ENCODE assay signal across 8 cellular contexts in the genomic region with DNA sequence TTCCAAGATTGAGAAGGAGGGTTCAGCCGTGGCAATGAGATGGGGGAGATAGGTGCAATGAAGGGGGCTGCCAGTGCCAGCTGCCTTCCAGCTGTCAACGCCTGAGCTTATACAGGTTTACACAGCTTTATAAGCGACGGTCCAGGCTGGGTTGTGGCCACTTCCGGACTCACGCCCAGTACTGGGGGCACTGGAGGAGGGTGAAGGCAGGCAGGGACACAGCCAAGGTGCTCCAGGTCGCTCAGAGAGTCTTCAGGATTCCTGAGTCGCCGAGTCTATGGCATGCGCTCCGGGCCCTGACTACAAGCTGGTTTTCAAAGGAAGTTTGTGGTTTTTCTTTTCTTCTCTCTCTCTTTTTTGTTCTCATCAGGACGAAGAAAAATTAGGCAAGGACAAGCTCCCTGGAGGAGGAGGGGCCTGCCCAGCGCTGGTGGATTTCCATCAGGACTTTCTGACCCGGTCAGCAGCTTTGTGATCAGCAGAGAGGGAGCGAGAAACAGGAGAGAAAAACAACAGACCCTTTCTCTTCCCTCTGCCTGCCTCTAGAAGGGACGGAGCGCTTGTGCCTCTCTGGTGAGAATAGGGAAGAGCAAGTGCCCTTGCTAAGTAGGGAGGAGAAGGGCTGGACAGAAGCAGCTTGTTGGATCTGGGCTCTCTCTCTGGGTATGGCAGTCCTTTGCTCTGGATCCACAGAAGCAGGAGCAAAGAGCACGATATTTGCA. TPM values are rescaled to one million over a fixed set of nuclear protein-coding genes. Genes with fewer than 3 reads are reported as not detected.
DNase-seq lines count a peak whose midpoint lies in the region; ATAC-seq and TF ChIP-seq lines count a peak whose summit lies in the region.

A gene with protein sequence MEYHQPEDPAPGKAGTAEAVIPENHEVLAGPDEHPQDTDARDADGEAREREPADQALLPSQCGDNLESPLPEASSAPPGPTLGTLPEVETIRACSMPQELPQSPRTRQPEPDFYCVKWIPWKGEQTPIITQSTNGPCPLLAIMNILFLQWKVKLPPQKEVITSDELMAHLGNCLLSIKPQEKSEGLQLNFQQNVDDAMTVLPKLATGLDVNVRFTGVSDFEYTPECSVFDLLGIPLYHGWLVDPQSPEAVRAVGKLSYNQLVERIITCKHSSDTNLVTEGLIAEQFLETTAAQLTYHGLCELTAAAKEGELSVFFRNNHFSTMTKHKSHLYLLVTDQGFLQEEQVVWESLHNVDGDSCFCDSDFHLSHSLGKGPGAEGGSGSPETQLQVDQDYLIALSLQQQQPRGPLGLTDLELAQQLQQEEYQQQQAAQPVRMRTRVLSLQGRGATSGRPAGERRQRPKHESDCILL (minus strand): TSS at position 572 of the 722 bp plus-strand sequence. CDS start 4,285 bp downstream, outside the sequence.

- H3K27me3 Mint-ChIP-seq in activated naive CD8-positive, alpha-beta T cell treated with anti-CD3 and anti-CD28 coated beads, Interleukin-2, amount 10 ng/mL, durations not matched to agents 7 days and 5 days, result no peaks in the 10 kb centered on the region
- no peaks in the 10 kb centered on the region for H3K27me3 Mint-ChIP-seq in neural crest cell (ENCODE audit: low read depth)

- peak within 1 kb of the TSS; percentile 98 for H3K4me3 Mint-ChIP-seq in activated naive CD8-positive, alpha-beta T cell treated with anti-CD3 and anti-CD28 coated beads, Interleukin-2, amount 10 ng/mL, durations not matched to agents 7 days and 5 days
- peak within 1 kb of the TSS; percentile 95 for H3K4me3 Mint-ChIP-seq in neural crest cell

- H3K36me3 Mint-ChIP-seq in activated naive CD8-positive, alpha-beta T cell treated with anti-CD3 and anti-CD28 coated beads, Interleukin-2, amount 10 ng/mL, durations not matched to agents 7 days and 5 days, result peaks cover 3% of the 10 kb centered on the region
- H3K36me3 Mint-ChIP-seq in neural crest cell (ENCODE audit: low read depth), result no peaks in the 10 kb centered on the region

- no peak for TF ChIP-seq EP300 in Ishikawa (IDR thresholded peaks at IDR 0.05; ENCODE audit: borderline replicate concordance)

- peak within 1 kb of the TSS; percentile 96 for H3K27ac Mint-ChIP-seq in activated naive CD8-positive, alpha-beta T cell treated with anti-CD3 and anti-CD28 coated beads, Interleukin-2, amount 10 ng/mL, durations not matched to agents 7 days and 5 days
- H3K27ac Mint-ChIP-seq in neural crest cell (ENCODE audit: unreplicated experiment), result peak within 1 kb of the TSS; percentile 98

- peak; percentile 65 for DNase-seq in activated CD8-positive, alpha-beta memory T cell treated with anti-CD3 and anti-CD28 coated beads, Interleukin-2, amount 50 U/mL, for 48 hours
- no peak for DNase-seq in activated CD8-positive, alpha-beta memory T cell treated with anti-CD3 and anti-CD28 coated beads for 24 hours
- peak; percentile 93 for DNase-seq in OCI-M1 (lab: John Stamatoyannopoulos, UW)
- peak; percentile 51 for DNase-seq in activated naive CD8-positive, alpha-beta T cell treated with anti-CD3 and anti-CD28 coated beads, Interleukin-2, amount 10 ng/mL, durations not matched to agents 7 days and 5 days
- no peak for DNase-seq in glomerular endothelial cell (ENCODE audit: extremely low read depth, low read depth, low spot score)
- DNase-seq in neural crest cell (ENCODE audit: low read depth, low spot score), result peak; percentile 59

- peak; percentile 58 for TF ChIP-seq CTCF in neural crest cell (conservative IDR thresholded peaks at IDR 0.05)

- peaks cover 73% of the 10 kb centered on the region for H3K4me1 Mint-ChIP-seq in activated naive CD8-positive, alpha-beta T cell treated with anti-CD3 and anti-CD28 coated beads, Interleukin-2, amount 10 ng/mL, durations not matched to agents 7 days and 5 days
- H3K4me1 Mint-ChIP-seq in neural crest cell, result peaks cover 60% of the 10 kb centered on the region

- POLR2A ChIA-PET in activated naive CD8-positive, alpha-beta T cell treated with anti-CD3 and anti-CD28 coated beads, Interleukin-2, amount 10 ng/mL, durations not matched to agents 7 days and 5 days (lab: Charles Lee), result interaction anchor here (0.5 to 2.5 kb wide), 12 partner anchors 30 to 1120 kb away, joined by 3 to 18 read pairs (median 4); a partner anchor contains a TSS

- peak; percentile 46 for TF ChIP-seq RAD21 in Ishikawa (IDR thresholded peaks at IDR 0.05; ENCODE audit: low read depth)

- ATAC-seq in activated naive CD8-positive, alpha-beta T cell treated with anti-CD3 and anti-CD28 coated beads, Interleukin-2, amount 10 ng/mL, durations not matched to agents 7 days and 5 days (ENCODE audit: low read depth), result peak; percentile 20
- no peak for ATAC-seq in HG03469 (IDR thresholded peaks at IDR 0.05; ENCODE audit: unreplicated experiment)

- H3K9me3 Mint-ChIP-seq in activated naive CD8-positive, alpha-beta T cell treated with anti-CD3 and anti-CD28 coated beads, Interleukin-2, amount 10 ng/mL, durations not matched to agents 7 days and 5 days, result no peaks in the 10 kb centered on the region
- no peaks in the 10 kb centered on the region for H3K9me3 Mint-ChIP-seq in neural crest cell

TF ChIP-seq in Ishikawa, 13 proteins besides CTCF, POLR2A, EP300 and RAD21:
- no peak for TF ChIP-seq CREB1 (IDR thresholded peaks at IDR 0.05; ENCODE audit: low read depth)
- TF ChIP-seq ZBTB7A (IDR thresholded peaks at IDR 0.05; ENCODE audit: low read depth), result no peak
- TF ChIP-seq EGR1 (IDR thresholded peaks at IDR 0.05), result no peak
- no peak for TF ChIP-seq TAF1 (IDR thresholded peaks at IDR 0.05; ENCODE audit: low read depth)
- TF ChIP-seq CEBPB (IDR thresholded peaks at IDR 0.05), result no peak
- TF ChIP-seq YY1 (IDR thresholded peaks at IDR 0.05; ENCODE audit: low read depth), result no peak
- TF ChIP-seq, protein P1, sequence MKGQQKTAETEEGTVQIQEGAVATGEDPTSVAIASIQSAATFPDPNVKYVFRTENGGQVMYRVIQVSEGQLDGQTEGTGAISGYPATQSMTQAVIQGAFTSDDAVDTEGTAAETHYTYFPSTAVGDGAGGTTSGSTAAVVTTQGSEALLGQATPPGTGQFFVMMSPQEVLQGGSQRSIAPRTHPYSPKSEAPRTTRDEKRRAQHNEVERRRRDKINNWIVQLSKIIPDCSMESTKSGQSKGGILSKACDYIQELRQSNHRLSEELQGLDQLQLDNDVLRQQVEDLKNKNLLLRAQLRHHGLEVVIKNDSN (IDR thresholded peaks at IDR 0.05), result no peak
- no peak for TF ChIP-seq TCF12 (IDR thresholded peaks at IDR 0.05; ENCODE audit: low read depth)
- TF ChIP-seq NFIC (IDR thresholded peaks at IDR 0.05), result no peak
- TF ChIP-seq, protein P2, sequence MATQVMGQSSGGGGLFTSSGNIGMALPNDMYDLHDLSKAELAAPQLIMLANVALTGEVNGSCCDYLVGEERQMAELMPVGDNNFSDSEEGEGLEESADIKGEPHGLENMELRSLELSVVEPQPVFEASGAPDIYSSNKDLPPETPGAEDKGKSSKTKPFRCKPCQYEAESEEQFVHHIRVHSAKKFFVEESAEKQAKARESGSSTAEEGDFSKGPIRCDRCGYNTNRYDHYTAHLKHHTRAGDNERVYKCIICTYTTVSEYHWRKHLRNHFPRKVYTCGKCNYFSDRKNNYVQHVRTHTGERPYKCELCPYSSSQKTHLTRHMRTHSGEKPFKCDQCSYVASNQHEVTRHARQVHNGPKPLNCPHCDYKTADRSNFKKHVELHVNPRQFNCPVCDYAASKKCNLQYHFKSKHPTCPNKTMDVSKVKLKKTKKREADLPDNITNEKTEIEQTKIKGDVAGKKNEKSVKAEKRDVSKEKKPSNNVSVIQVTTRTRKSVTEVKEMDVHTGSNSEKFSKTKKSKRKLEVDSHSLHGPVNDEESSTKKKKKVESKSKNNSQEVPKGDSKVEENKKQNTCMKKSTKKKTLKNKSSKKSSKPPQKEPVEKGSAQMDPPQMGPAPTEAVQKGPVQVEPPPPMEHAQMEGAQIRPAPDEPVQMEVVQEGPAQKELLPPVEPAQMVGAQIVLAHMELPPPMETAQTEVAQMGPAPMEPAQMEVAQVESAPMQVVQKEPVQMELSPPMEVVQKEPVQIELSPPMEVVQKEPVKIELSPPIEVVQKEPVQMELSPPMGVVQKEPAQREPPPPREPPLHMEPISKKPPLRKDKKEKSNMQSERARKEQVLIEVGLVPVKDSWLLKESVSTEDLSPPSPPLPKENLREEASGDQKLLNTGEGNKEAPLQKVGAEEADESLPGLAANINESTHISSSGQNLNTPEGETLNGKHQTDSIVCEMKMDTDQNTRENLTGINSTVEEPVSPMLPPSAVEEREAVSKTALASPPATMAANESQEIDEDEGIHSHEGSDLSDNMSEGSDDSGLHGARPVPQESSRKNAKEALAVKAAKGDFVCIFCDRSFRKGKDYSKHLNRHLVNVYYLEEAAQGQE (IDR thresholded peaks at IDR 0.05; ENCODE audit: low read depth), result no peak
- TF ChIP-seq TEAD4 (IDR thresholded peaks at IDR 0.05), result no peak
- TF ChIP-seq FOXM1 (IDR thresholded peaks at IDR 0.05; ENCODE audit: borderline replicate concordance, low read depth), result no peak
- TF ChIP-seq, protein P3, sequence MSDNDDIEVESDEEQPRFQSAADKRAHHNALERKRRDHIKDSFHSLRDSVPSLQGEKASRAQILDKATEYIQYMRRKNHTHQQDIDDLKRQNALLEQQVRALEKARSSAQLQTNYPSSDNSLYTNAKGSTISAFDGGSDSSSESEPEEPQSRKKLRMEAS (IDR thresholded peaks at IDR 0.05), result no peak
TF ChIP-seq in Ishikawa: peak in this region for 0.

RNA-seq across cellular contexts. Expression of the gene that starts here (rescaled TPM):
- 10 to 100 TPM; 11.5 to 12.7 TPM for total RNA-seq in activated naive CD8-positive, alpha-beta T cell treated with anti-CD3 and anti-CD28 coated beads, Interleukin-2, amount 10 ng/mL, durations not matched to agents 7 days and 5 days
- total RNA-seq in glomerular endothelial cell (12.5 and 17.9 TPM in 2 replicates), neural crest cell (19.2 and 19.6 TPM in 2 replicates)

Comparison
In these comparisons a context has a peak if more than half of its experiments do, and no peak if none do; other contexts are left out.
1. DNase-seq: peak in activated CD8-positive, alpha-beta memory T cell treated with anti-CD3 and anti-CD28 coated beads, Interleukin-2, amount 50 U/mL, for 48 hours (single experiment), OCI-M1 (single experiment), activated naive CD8-positive, alpha-beta T cell treated with anti-CD3 and anti-CD28 coated beads, Interleukin-2, amount 10 ng/mL, durations not matched to agents 7 days and 5 days (single experiment) and neural crest cell (single experiment); none in activated CD8-positive, alpha-beta memory T cell treated with anti-CD3 and anti-CD28 coated beads for 24 hours (single experiment) and glomerular endothelial cell (single experiment).